ENCODE assay signal across 12 cellular contexts in the genomic region with DNA sequence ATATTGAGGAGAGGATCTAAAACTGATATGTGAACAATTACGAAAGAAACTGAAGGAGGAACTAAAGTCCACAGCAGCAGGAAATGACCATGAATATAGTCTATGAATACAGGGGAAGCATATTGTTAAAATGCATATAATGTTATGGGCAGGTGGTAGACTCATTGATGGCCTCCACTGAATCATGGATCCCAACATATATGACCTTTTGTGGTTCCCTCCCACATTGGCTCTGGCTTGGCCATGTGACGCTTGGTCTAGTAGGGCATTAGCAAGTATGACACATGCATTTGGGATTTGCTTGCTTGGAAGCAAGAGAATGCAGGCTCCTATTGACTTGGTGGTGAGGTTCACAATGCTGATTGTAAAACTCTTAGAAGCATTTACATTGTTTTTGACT. TPM values are rescaled to one million over a fixed set of nuclear protein-coding genes. Genes with fewer than 3 reads are reported as not detected.
A peak's percentile ranks its signal among the peaks of the same experiment; 100 is the strongest.
DNase-seq lines count a peak whose midpoint lies in the region; ATAC-seq, FAIRE-seq and TF ChIP-seq lines count a peak whose summit lies in the region.
"Had no signal": no experiment of that assay in that cellular context is flagged by ENCODE, and none has a peak within 500 bp of the region (broad histone marks: within the 10 kb centered on the region; RNA-seq: fewer than 3 reads in every experiment).

No MANE protein-coding gene starts in this region.

- WGBS in HepG2 (ENCODE audit: low lambda C conversion rate) = 35% methylated on average over 1 of the region's 2 CpGs
- WGBS in right lobe of liver (ENCODE audit: insufficient coverage, low coverage, low lambda C conversion rate, missing lambda C conversion rate) = 60% methylated on average over 1 of the region's 2 CpGs
- 70% methylated on average over 2 of the region's 2 CpGs for WGBS in esophagus muscularis mucosa

- H3K79me2 ChIP-seq in HepG2 (ENCODE audit: insufficient read depth, low read length) = no peaks in the 10 kb centered on the region

- ATAC-seq in HepG2 (no peak), right lobe of liver (no peak), T-cell (replicated peaks in 1 of 4) (no peak)
- ATAC-seq: pancreas had no signal

- no TSS peak for BruUV-seq in HepG2 (replicated peaks; lab: Mats Ljungman, UMichigan)

- DNase-seq in HepG2 (ENCODE audit: low spot score) = peak; percentile 4
- DNase-seq in right lobe of liver = no peak
- peak; percentile 10 for DNase-seq in RCC 7860 (ENCODE audit: low spot score)
- peak; percentile 54 for DNase-seq in fibroblast of peridontal ligament (ENCODE audit: extremely low read depth)
- DNase-seq in urothelium cell line (ENCODE audit: low spot score) = peak; percentile 39
- DNase-seq in esophagus muscularis mucosa (ENCODE audit: extremely low spot score) = no peak
- DNase-seq in stimulated activated CD4-positive, alpha-beta T cell treated with anti-CD3 and anti-CD28 coated beads, Interleukin-2, amount 100 ng/mL, for 24 hours = no peak
- no peak for DNase-seq in T-cell
- DNase-seq: BE2C, pancreas had no signal

- CTCF ChIA-PET in HepG2 (lab: Yijun Ruan, JAX; ENCODE audit: low intra/inter-chr PET ratio, low total read pairs) = no interaction called here
- CTCF ChIA-PET in T-cell (lab: Charles Lee) = interaction anchor here in 1 of 2 donors (0.7 to 1.3 kb wide), 3 partner anchors 51 to 944 kb away, joined by 3 to 5 read pairs (median 3); no protein-coding TSS in a partner anchor

- H3K4me3 Mint-ChIP-seq in T-cell = no peak overlapping the region
- H3K4me3 Mint-ChIP-seq: IgD-negative memory B cell had no signal

- H3K9me3 Mint-ChIP-seq in T-cell = no peaks in the 10 kb centered on the region
- H3K9me3 Mint-ChIP-seq: IgD-negative memory B cell had no signal

- no peak overlapping the region for H3K9ac ChIP-seq in HepG2 (ENCODE audit: insufficient read depth, low read depth, low read length)

- FAIRE-seq in HepG2 (lab: Jason Lieb, UNC) (no peak), RCC 7860 (lab: Jason Lieb, UNC) (no peak), urothelium cell line (lab: Jason Lieb, UNC) (no peak)
- FAIRE-seq: pancreas had no signal

- in situ Hi-C loops in HepG2 (cut with HindIII; ENCODE audit: extremely low pct_ligation_motif_present, low pct_unique_long_range_greater_than_20kb) = loop anchor here (10.0 kb wide), 1 partner anchor 206 kb away; no protein-coding TSS in a partner anchor

- peaks cover 14 to 20% (median 17%) of the 10 kb centered on the region in 3 donors for H3K4me1 Mint-ChIP-seq in T-cell

- intact Hi-C loops in HepG2 (cut with micrococcal nuclease; ENCODE audit: unreplicated experiment) = no loop called here
- intact Hi-C loops in right lobe of liver (cut with DNase I) = loop anchor here in 1 of 2 donors (10.0 kb wide), 1 partner anchor 206 kb away; no protein-coding TSS in a partner anchor
- intact Hi-C loops in esophagus muscularis mucosa (cut with DNase I) = loop anchor here (5.0 kb wide), 2 partner anchors 203 to 793 kb away; no protein-coding TSS in a partner anchor

- H3K9me3 ChIP-seq in HepG2 (ENCODE audit: low read length) (no peaks in the 10 kb centered on the region), right lobe of liver (no peaks in the 10 kb centered on the region), esophagus muscularis mucosa (no peaks in the 10 kb centered on the region)
- H3K9me3 ChIP-seq: BE2C, pancreas, tibial nerve had no signal

- H3K4me2 ChIP-seq in HepG2 (ENCODE audit: low read depth, low read length) = no peak overlapping the region

- H3K36me3 Mint-ChIP-seq in T-cell = no peaks in the 10 kb centered on the region
- H3K36me3 Mint-ChIP-seq: IgD-negative memory B cell had no signal

- H3K27me3 ChIP-seq in HepG2 (ENCODE audit: control insufficient read depth in 1 of 2, insufficient read depth in 2 of 2, low read length in 2 of 2) (0 out of 5 replicates have a peak, but pooled peaks cover 0 to 4% of the 10 kb centered on the region in 2 experiments), right lobe of liver (no peaks in the 10 kb centered on the region), esophagus muscularis mucosa (no peaks in the 10 kb centered on the region)
- H3K27me3 ChIP-seq: pancreas, tibial nerve had no signal

- no peak overlapping the region for H3K4me3 ChIP-seq in HepG2 (replicated peaks in 1 of 3; ENCODE audit: insufficient read depth in 1 of 3, low read depth in 2 of 3, low read length in 3 of 3)
- no peak overlapping the region for H3K4me3 ChIP-seq in right lobe of liver
- no peak overlapping the region for H3K4me3 ChIP-seq in esophagus muscularis mucosa
- H3K4me3 ChIP-seq: pancreas, tibial nerve had no signal

- no peaks in the 10 kb centered on the region for H4K20me1 ChIP-seq in HepG2 (ENCODE audit: insufficient read depth, low read length)

- H3K27ac ChIP-seq in HepG2 (ENCODE audit: extremely low read length, insufficient read depth, low read length) (no peak overlapping the region), right lobe of liver (no peak overlapping the region), esophagus muscularis mucosa (replicated peaks in 1 of 4) (no peak overlapping the region)
- H3K27ac ChIP-seq: pancreas, tibial nerve had no signal

- TF ChIP-seq EP300 in HepG2 (IDR thresholded peaks at IDR 0.05; ENCODE audit: low read depth in 2 of 2, low read length in 2 of 2) (no peak), HepG2 (CRISPR knock-in tag; IDR thresholded peaks at IDR 0.05; ENCODE audit: borderline replicate concordance) (no peak), esophagus muscularis mucosa (IDR thresholded peaks at IDR 0.05) (no peak)

- H3K4me1 ChIP-seq in HepG2 (ENCODE audit: insufficient read depth, low read length) = no peaks in the 10 kb centered on the region
- H3K4me1 ChIP-seq in right lobe of liver = no peaks in the 10 kb centered on the region
- peaks cover 0 to 4% (median 0%) of the 10 kb centered on the region in 4 donors for H3K4me1 ChIP-seq in esophagus muscularis mucosa
- H3K4me1 ChIP-seq: BE2C, pancreas had no signal

- no peak for TF ChIP-seq RAD21 in HepG2 (CRISPR knock-in tag; IDR thresholded peaks at IDR 0.05)

- no peak overlapping the region for H2AFZ ChIP-seq in HepG2 (ENCODE audit: low read length)

- TF ChIP-seq CTCF in HepG2 (CRISPR knock-in tag; IDR thresholded peaks at IDR 0.05) = no peak
- TF ChIP-seq CTCF in right lobe of liver (IDR thresholded peaks at IDR 0.05) = no peak
- TF ChIP-seq CTCF in esophagus muscularis mucosa (IDR thresholded peaks at IDR 0.05) = no peak

- TF ChIP-seq POLR2A in HepG2 (IDR thresholded peaks at IDR 0.05; ENCODE audit: insufficient read depth in 1 of 2, low read depth in 2 of 2, low read length in 2 of 2) (no peak), right lobe of liver (IDR thresholded peaks at IDR 0.05) (no peak), esophagus muscularis mucosa (IDR thresholded peaks at IDR 0.05; ENCODE audit: low read depth) (no peak)

- POLR2A ChIA-PET in HepG2 (lab: Yijun Ruan, JAX) (no interaction called here), T-cell (lab: Charles Lee) (no interaction called here)

- H3K36me3 ChIP-seq in HepG2 (replicated peaks in 1 of 2; ENCODE audit: control insufficient read depth in 1 of 2, insufficient read depth in 2 of 2, low read length in 2 of 2) = no peaks in the 10 kb centered on the region
- H3K36me3 ChIP-seq in right lobe of liver = no peaks in the 10 kb centered on the region
- no peaks in the 10 kb centered on the region for H3K36me3 ChIP-seq in esophagus muscularis mucosa
- H3K36me3 ChIP-seq: BE2C, pancreas, tibial nerve had no signal

- no peaks in the 10 kb centered on the region for H3K27me3 Mint-ChIP-seq in T-cell
- H3K27me3 Mint-ChIP-seq: IgD-negative memory B cell had no signal

- H3K27ac Mint-ChIP-seq in T-cell = no peak overlapping the region
- H3K27ac Mint-ChIP-seq: IgD-negative memory B cell had no signal

RNA-seq across cellular contexts. Expression of a gene that starts 55.2 kb away (rescaled TPM):
- total RNA-seq in HepG2 (2016; rRNA removed; fragmentation: Illumina TruSeq; extraction: Trizol) = 69.1 and 114 TPM in 2 replicates
- 5.3 and 8.7 TPM in 2 replicates for total RNA-seq in HepG2 (2016; cell fraction: cytosol; rRNA removed; fragmentation: Illumina TruSeq; extraction: Trizol; ENCODE audit: low read depth)
- 69.8 and 121 TPM in 2 replicates for total RNA-seq in HepG2 (2016; cell fraction: insoluble cytoplasmic fraction; rRNA removed; fragmentation: Illumina TruSeq; extraction: Trizol)
- total RNA-seq in HepG2 (2016; cell fraction: membrane; rRNA removed; fragmentation: Illumina TruSeq; extraction: Trizol) = 20.5 and 23.7 TPM in 2 replicates
- 32.7 and 36.9 TPM in 2 replicates for total RNA-seq in HepG2 (2016; cell fraction: nucleus; rRNA removed; fragmentation: Illumina TruSeq; extraction: Trizol)
- 19.0 and 22.3 TPM in 2 replicates for polyA plus RNA-seq in HepG2 (2011; rRNA removed)
- 6.2 and 13.3 TPM in 2 replicates for polyA plus RNA-seq in HepG2 (2011; cell fraction: cytosol; rRNA removed)
- 9.9 and 16.7 TPM in 2 replicates for polyA plus RNA-seq in HepG2 (2011; cell fraction: nucleus; rRNA removed)
- 39.1 and 52.9 TPM in 2 replicates for polyA plus RNA-seq in HepG2 (2012)
- 6.8 and 7.7 TPM in 2 replicates for polyA plus RNA-seq in HepG2 (2016; cell fraction: cytosol; fragmentation: Illumina TruSeq; extraction: Trizol; ENCODE audit: low read depth)
- 119 and 125 TPM in 2 replicates for polyA plus RNA-seq in HepG2 (2016; cell fraction: insoluble cytoplasmic fraction; fragmentation: Illumina TruSeq; extraction: Trizol; ENCODE audit: low read depth)
- polyA plus RNA-seq in HepG2 (2016; cell fraction: membrane; fragmentation: Illumina TruSeq; extraction: Trizol; ENCODE audit: low read depth) = 10.7 and 12.3 TPM in 2 replicates
- 38.9 and 44.7 TPM in 2 replicates for polyA plus RNA-seq in HepG2 (2016; cell fraction: nucleus; fragmentation: Illumina TruSeq; extraction: Trizol; ENCODE audit: insufficient read depth, low read depth)
- polyA minus RNA-seq in HepG2 (2011; rRNA and poly(A)+ RNA removed; ENCODE audit: low replicate concordance) = 3.9 and 4.0 TPM in 2 replicates
- polyA minus RNA-seq in HepG2 (2011; cell fraction: cytosol; rRNA and poly(A)+ RNA removed) = 16.6 and 25.1 TPM in 2 replicates
- polyA minus RNA-seq in HepG2 (2011; cell fraction: nucleus; rRNA and poly(A)+ RNA removed) = 42.5 and 45.6 TPM in 2 replicates
- total RNA-seq in right lobe of liver = 10 to 100 TPM; 25.6 to 66.1 (median 53.3) TPM
- total RNA-seq in esophagus muscularis mucosa = 10 to 100 TPM; 37.1 to 51.7 (median 42.6) TPM
- total RNA-seq in T-cell = 100 to 1,000 TPM in 2 of 5 donors, 10 to 100 TPM in 3; 56.5 to 118 (median 69.5) TPM

Comparison
In these comparisons a context has a peak if more than half of its experiments do, and no peak if none do; other contexts are left out.
1. DNase-seq: peak in HepG2 (single experiment), RCC 7860 (single experiment), fibroblast of peridontal ligament (single experiment) and urothelium cell line (single experiment); none in right lobe of liver (0 of 3), esophagus muscularis mucosa (single experiment), stimulated activated CD4-positive, alpha-beta T cell treated with anti-CD3 and anti-CD28 coated beads, Interleukin-2, amount 100 ng/mL, for 24 hours (0 of 2) and T-cell (0 of 34).